Comparison of ENCODE assay signal across 9 cellular contexts in the genomic region with DNA sequence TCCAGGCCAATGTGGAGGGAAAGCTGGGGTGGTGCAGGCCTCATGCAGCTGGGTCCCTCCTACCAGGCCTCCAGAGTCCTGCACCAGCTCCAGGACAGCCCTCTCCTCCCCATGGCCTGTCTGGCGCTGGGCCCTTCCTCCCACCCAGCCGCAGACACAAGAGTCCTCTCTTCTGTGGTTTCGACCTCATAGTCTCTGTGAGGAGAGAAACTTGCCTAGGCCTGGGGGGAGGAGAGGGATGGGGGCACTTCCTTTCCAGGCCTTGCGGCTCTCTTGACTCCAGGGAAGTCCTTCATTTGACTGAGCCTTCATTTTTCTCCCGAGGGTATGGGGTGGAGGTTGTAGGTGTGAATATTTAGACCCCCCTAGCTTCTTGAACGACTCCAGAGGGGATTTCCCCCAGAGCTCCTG. TPM values are rescaled to one million over a fixed set of nuclear protein-coding genes. Genes with fewer than 3 reads are reported as not detected.
A peak's percentile ranks its signal among the peaks of the same experiment; 100 is the strongest.
DNase-seq lines count a peak whose midpoint lies in the region; ATAC-seq and TF ChIP-seq lines count a peak whose summit lies in the region.
"Had no signal": no experiment of that assay in that cellular context is flagged by ENCODE, and none has a peak within 500 bp of the region (broad histone marks: within the 10 kb centered on the region; RNA-seq: fewer than 3 reads in every experiment).

No MANE protein-coding gene starts in this region.

- ATAC-seq in stimulated activated effector memory CD8-positive, alpha-beta T cell treated with anti-CD3 and anti-CD28 coated beads, Interleukin-12 subunit alpha, Interleukin-12 subunit beta, amount 100 ng/mL, for 72 hours = no peak
- ATAC-seq in T-cell (replicated peaks in 1 of 4) (no peak), HG02970 (IDR thresholded peaks at IDR 0.05; ENCODE audit: low FRiP score, unreplicated experiment) (no peak)

- H3K4me1 Mint-ChIP-seq in stimulated activated effector memory CD8-positive, alpha-beta T cell treated with anti-CD3 and anti-CD28 coated beads, Interleukin-12 subunit alpha, Interleukin-12 subunit beta, amount 100 ng/mL, for 72 hours = peaks cover 11% of the 10 kb centered on the region
- H3K4me1 Mint-ChIP-seq in T-cell = peaks cover 5 to 13% (median 13%) of the 10 kb centered on the region in 3 donors

- H3K27ac ChIP-seq in epithelial cell of prostate = peak overlapping the region; percentile 98

- H3K9me3 Mint-ChIP-seq in stimulated activated effector memory CD8-positive, alpha-beta T cell treated with anti-CD3 and anti-CD28 coated beads, Interleukin-12 subunit alpha, Interleukin-12 subunit beta, amount 100 ng/mL, for 72 hours = no peaks in the 10 kb centered on the region
- H3K9me3 Mint-ChIP-seq in T-cell = no peaks in the 10 kb centered on the region
- H3K9me3 Mint-ChIP-seq: activated naive CD8-positive, alpha-beta T cell treated with anti-CD3 and anti-CD28 coated beads, Interleukin-2, amount 10 ng/mL, durations not matched to agents 7 days and 5 days had no signal

- TF ChIP-seq CTCF in AG10803 (conservative IDR thresholded peaks at IDR 0.05; ENCODE audit: low read length) = no peak

- H3K4me3 ChIP-seq in AG10803 (ENCODE audit: low read length) = peak overlapping the region; percentile 93

- H3K27ac Mint-ChIP-seq in stimulated activated effector memory CD8-positive, alpha-beta T cell treated with anti-CD3 and anti-CD28 coated beads, Interleukin-12 subunit alpha, Interleukin-12 subunit beta, amount 100 ng/mL, for 72 hours = no peak overlapping the region
- H3K27ac Mint-ChIP-seq in T-cell = no peak overlapping the region
- H3K27ac Mint-ChIP-seq: activated naive CD8-positive, alpha-beta T cell treated with anti-CD3 and anti-CD28 coated beads, Interleukin-2, amount 10 ng/mL, durations not matched to agents 7 days and 5 days had no signal

- CTCF ChIA-PET in T-cell (lab: Charles Lee) = interaction anchor here (0.9 to 1.5 kb wide), 3 partner anchors 16 to 81 kb away, joined by 3 to 4 read pairs (median 3); no protein-coding TSS in a partner anchor

- H3K4me3 Mint-ChIP-seq in stimulated activated effector memory CD8-positive, alpha-beta T cell treated with anti-CD3 and anti-CD28 coated beads, Interleukin-12 subunit alpha, Interleukin-12 subunit beta, amount 100 ng/mL, for 72 hours = no peak overlapping the region
- peak overlapping the region in 1 of 3 donors; percentile 90 for H3K4me3 Mint-ChIP-seq in T-cell
- H3K4me3 Mint-ChIP-seq: activated naive CD8-positive, alpha-beta T cell treated with anti-CD3 and anti-CD28 coated beads, Interleukin-2, amount 10 ng/mL, durations not matched to agents 7 days and 5 days had no signal

- DNase-seq in AG10803 (ENCODE audit: low read depth) (peak; percentile 83), NCI-H226 (peak; percentile 30), epithelial cell of prostate (ENCODE audit: low read depth, low spot score) (no peak), myocyte (ENCODE audit: low read depth) (peak; percentile 83), T-cell (no peak), activated gamma-delta T cell (lab: John Stamatoyannopoulos, UW) (no peak)
- DNase-seq in stimulated activated effector memory CD8-positive, alpha-beta T cell treated with anti-CD3 and anti-CD28 coated beads, Interleukin-12 subunit alpha, Interleukin-12 subunit beta, amount 100 ng/mL, for 72 hours (ENCODE audit: low spot score in 2 of 2) = no peak
- DNase-seq: activated naive CD8-positive, alpha-beta T cell treated with anti-CD3 and anti-CD28 coated beads, Interleukin-2, amount 10 ng/mL, durations not matched to agents 7 days and 5 days had no signal

- peaks cover 13 to 37% of the 10 kb centered on the region in 2 donors for H3K27me3 Mint-ChIP-seq in T-cell

- peaks cover 22% of the 10 kb centered on the region for H3K36me3 Mint-ChIP-seq in stimulated activated effector memory CD8-positive, alpha-beta T cell treated with anti-CD3 and anti-CD28 coated beads, Interleukin-12 subunit alpha, Interleukin-12 subunit beta, amount 100 ng/mL, for 72 hours
- H3K36me3 Mint-ChIP-seq in T-cell = peaks cover 11% of the 10 kb centered on the region

- POLR2A ChIA-PET in T-cell (lab: Charles Lee) = no interaction called here

RNA-seq across cellular contexts. Expression of a gene that starts 2.3 kb away (rescaled TPM):
- total RNA-seq in myocyte = 423 and 532 TPM in 2 replicates
- 543 TPM for polyA plus RNA-seq in myocyte (2012)
- total RNA-seq in T-cell = 1 to 10 TPM; 1.9 to 3.7 (median 2.3) TPM

RNA-seq across cellular contexts. Expression of a gene that starts 8.9 kb away (rescaled TPM):
- total RNA-seq in myocyte (21.8 and 167 TPM in 2 replicates), T-cell (10 to 100 TPM; 36.5 to 70.1 (median 62.2) TPM)
- 96.1 TPM for polyA plus RNA-seq in myocyte (2012)

RNA-seq across cellular contexts. Expression of a gene that starts 23.4 kb away (rescaled TPM):
- 63.5 and 76.5 TPM in 2 replicates for total RNA-seq in myocyte
- 13.4 TPM for polyA plus RNA-seq in myocyte (2012)
- total RNA-seq in T-cell = 1 to 10 TPM in 2 of 5 donors, under 1 TPM in 2, not detected in 1; 0.75 to 1.8 (median 0.98) TPM

RNA-seq across cellular contexts. Expression of a gene that starts 32.9 kb away (rescaled TPM):
- total RNA-seq in myocyte = 81.6 and 106 TPM in 2 replicates
- 222 TPM for polyA plus RNA-seq in myocyte (2012)
- 100 to 1,000 TPM in 1 of 5 donors, 10 to 100 TPM in 4; 67.0 to 103 (median 89.9) TPM for total RNA-seq in T-cell

RNA-seq across cellular contexts. Expression of a gene that starts 44.4 kb away (rescaled TPM):
- 0.42 and 0.78 TPM in 2 replicates for total RNA-seq in myocyte
- polyA plus RNA-seq in myocyte (2012) = 0.33 TPM
- total RNA-seq in T-cell = 10 to 100 TPM in 1 of 5 donors, 1 to 10 TPM in 4; 4.1 to 10.6 (median 6.2) TPM

Comparison
In these comparisons a context has a peak if more than half of its experiments do, and no peak if none do; other contexts are left out.
1. DNase-seq: peak in AG10803 (single experiment), NCI-H226 (single experiment) and myocyte (single experiment); none in epithelial cell of prostate (single experiment), stimulated activated effector memory CD8-positive, alpha-beta T cell treated with anti-CD3 and anti-CD28 coated beads, Interleukin-12 subunit alpha, Interleukin-12 subunit beta, amount 100 ng/mL, for 72 hours (0 of 2), T-cell (0 of 34) and activated gamma-delta T cell (single experiment).
2. RNA of a gene that starts 2.3 kb away (total RNA-seq): 423 to 532 TPM in myocyte; 1.9 to 3.7 TPM in T-cell; every median in the first group is over 10 times any median in the second.
3. RNA of a gene that starts 23.4 kb away (total RNA-seq): 63.5 to 76.5 TPM in myocyte; 0.75 to 1.8 TPM in T-cell; every median in the first group is over 10 times any median in the second.